ENCODE assay signal across 2 cellular contexts in the genomic region with DNA sequence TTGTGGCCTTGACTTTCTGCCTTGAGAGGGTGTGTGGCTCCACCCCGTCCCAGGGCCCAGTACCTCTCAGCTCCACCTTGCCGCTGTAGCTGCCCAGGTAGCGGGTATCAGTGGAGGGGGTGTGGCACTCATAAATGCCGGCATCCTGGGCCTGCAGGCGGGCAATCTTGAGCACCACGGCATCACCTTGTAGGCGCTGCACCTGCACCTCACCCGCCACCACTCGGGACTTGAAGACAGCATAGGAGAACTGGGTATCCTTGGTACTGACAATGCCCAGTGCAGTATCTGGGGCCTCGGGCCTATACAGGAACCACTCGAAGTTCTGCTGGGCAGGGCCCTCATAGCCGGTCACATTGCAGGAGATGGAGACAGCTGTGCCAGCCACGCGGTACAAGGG.
TF ChIP-seq lines count a peak whose summit lies in the region.

No MANE protein-coding gene starts in this region.

TF ChIP-seq in liver, 16 proteins besides CTCF, POLR2A, EP300 and RAD21:
- no peak for TF ChIP-seq FOXA1 (IDR thresholded peaks at IDR 0.05)
- TF ChIP-seq HNF4A (conservative IDR thresholded peaks at IDR 0.05), result no peak
- TF ChIP-seq, protein P1, sequence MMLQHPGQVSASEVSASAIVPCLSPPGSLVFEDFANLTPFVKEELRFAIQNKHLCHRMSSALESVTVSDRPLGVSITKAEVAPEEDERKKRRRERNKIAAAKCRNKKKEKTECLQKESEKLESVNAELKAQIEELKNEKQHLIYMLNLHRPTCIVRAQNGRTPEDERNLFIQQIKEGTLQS (IDR thresholded peaks at IDR 0.05), result no peak
- TF ChIP-seq, protein P2, sequence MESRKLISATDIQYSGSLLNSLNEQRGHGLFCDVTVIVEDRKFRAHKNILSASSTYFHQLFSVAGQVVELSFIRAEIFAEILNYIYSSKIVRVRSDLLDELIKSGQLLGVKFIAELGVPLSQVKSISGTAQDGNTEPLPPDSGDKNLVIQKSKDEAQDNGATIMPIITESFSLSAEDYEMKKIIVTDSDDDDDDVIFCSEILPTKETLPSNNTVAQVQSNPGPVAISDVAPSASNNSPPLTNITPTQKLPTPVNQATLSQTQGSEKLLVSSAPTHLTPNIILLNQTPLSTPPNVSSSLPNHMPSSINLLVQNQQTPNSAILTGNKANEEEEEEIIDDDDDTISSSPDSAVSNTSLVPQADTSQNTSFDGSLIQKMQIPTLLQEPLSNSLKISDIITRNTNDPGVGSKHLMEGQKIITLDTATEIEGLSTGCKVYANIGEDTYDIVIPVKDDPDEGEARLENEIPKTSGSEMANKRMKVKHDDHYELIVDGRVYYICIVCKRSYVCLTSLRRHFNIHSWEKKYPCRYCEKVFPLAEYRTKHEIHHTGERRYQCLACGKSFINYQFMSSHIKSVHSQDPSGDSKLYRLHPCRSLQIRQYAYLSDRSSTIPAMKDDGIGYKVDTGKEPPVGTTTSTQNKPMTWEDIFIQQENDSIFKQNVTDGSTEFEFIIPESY (IDR thresholded peaks at IDR 0.05), result no peak
- no peak for TF ChIP-seq SP1 (IDR thresholded peaks at IDR 0.05)
- no peak for TF ChIP-seq NR2F2 (IDR thresholded peaks at IDR 0.05)

TF ChIP-seq in HepG2, 621 proteins besides CTCF, POLR2A, EP300 and RAD21:
- TF ChIP-seq, protein P3, sequence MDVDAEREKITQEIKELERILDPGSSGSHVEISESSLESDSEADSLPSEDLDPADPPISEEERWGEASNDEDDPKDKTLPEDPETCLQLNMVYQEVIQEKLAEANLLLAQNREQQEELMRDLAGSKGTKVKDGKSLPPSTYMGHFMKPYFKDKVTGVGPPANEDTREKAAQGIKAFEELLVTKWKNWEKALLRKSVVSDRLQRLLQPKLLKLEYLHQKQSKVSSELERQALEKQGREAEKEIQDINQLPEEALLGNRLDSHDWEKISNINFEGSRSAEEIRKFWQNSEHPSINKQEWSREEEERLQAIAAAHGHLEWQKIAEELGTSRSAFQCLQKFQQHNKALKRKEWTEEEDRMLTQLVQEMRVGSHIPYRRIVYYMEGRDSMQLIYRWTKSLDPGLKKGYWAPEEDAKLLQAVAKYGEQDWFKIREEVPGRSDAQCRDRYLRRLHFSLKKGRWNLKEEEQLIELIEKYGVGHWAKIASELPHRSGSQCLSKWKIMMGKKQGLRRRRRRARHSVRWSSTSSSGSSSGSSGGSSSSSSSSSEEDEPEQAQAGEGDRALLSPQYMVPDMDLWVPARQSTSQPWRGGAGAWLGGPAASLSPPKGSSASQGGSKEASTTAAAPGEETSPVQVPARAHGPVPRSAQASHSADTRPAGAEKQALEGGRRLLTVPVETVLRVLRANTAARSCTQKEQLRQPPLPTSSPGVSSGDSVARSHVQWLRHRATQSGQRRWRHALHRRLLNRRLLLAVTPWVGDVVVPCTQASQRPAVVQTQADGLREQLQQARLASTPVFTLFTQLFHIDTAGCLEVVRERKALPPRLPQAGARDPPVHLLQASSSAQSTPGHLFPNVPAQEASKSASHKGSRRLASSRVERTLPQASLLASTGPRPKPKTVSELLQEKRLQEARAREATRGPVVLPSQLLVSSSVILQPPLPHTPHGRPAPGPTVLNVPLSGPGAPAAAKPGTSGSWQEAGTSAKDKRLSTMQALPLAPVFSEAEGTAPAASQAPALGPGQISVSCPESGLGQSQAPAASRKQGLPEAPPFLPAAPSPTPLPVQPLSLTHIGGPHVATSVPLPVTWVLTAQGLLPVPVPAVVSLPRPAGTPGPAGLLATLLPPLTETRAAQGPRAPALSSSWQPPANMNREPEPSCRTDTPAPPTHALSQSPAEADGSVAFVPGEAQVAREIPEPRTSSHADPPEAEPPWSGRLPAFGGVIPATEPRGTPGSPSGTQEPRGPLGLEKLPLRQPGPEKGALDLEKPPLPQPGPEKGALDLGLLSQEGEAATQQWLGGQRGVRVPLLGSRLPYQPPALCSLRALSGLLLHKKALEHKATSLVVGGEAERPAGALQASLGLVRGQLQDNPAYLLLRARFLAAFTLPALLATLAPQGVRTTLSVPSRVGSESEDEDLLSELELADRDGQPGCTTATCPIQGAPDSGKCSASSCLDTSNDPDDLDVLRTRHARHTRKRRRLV (CRISPR knock-in tag; IDR thresholded peaks at IDR 0.05), result no peak
- TF ChIP-seq, protein P4, sequence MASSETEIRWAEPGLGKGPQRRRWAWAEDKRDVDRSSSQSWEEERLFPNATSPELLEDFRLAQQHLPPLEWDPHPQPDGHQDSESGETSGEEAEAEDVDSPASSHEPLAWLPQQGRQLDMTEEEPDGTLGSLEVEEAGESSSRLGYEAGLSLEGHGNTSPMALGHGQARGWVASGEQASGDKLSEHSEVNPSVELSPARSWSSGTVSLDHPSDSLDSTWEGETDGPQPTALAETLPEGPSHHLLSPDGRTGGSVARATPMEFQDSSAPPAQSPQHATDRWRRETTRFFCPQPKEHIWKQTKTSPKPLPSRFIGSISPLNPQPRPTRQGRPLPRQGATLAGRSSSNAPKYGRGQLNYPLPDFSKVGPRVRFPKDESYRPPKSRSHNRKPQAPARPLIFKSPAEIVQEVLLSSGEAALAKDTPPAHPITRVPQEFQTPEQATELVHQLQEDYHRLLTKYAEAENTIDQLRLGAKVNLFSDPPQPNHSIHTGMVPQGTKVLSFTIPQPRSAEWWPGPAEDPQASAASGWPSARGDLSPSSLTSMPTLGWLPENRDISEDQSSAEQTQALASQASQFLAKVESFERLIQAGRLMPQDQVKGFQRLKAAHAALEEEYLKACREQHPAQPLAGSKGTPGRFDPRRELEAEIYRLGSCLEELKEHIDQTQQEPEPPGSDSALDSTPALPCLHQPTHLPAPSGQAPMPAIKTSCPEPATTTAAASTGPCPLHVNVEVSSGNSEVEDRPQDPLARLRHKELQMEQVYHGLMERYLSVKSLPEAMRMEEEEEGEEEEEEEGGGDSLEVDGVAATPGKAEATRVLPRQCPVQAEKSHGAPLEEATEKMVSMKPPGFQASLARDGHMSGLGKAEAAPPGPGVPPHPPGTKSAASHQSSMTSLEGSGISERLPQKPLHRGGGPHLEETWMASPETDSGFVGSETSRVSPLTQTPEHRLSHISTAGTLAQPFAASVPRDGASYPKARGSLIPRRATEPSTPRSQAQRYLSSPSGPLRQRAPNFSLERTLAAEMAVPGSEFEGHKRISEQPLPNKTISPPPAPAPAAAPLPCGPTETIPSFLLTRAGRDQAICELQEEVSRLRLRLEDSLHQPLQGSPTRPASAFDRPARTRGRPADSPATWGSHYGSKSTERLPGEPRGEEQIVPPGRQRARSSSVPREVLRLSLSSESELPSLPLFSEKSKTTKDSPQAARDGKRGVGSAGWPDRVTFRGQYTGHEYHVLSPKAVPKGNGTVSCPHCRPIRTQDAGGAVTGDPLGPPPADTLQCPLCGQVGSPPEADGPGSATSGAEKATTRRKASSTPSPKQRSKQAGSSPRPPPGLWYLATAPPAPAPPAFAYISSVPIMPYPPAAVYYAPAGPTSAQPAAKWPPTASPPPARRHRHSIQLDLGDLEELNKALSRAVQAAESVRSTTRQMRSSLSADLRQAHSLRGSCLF (CRISPR knock-in tag; IDR thresholded peaks at IDR 0.05; ENCODE audit: borderline replicate concordance), result no peak
- TF ChIP-seq SAFB2 (CRISPR knock-in tag; IDR thresholded peaks at IDR 0.05; ENCODE audit: borderline replicate concordance, low read depth), result no peak
